In the genomic region with DNA sequence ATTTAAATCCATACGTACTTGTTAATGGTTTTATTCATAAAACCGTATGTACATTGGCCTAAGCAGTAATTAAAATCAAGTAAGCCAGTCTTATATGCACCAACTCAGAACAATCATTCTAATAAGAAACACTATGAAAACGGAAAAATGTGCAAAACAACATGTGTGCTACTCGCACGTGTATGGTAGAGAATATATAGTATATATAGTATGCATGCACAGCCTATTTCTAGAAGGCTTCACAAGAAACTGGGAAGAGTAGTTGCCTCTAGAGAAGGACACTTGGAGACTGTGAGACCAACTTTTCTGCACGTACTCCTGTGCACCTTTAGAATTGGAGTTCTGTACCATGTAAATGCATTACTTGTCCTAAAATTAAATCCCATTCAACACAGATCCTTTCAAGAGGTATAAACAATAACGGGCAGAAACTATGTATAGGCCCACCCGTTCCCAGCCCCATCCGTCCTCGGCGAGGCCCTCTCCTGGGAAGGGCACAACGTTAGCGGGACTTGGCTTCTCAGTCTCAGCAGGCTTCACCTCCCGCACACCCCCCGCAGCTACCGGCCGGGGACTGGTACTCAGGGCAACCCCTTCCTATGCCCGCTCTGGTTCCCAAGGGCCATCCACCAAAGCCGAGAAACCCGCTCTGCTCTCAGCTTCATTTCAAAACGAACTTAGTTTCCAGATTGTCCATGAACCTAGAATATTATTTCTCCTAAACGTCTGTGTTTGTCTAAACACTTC, we compare ENCODE assay signal across 1 cellular context.
TF ChIP-seq lines count a peak whose summit lies in the region.

No MANE protein-coding gene starts in this region.

TF ChIP-seq in GM23338, 12 proteins besides CTCF, POLR2A, EP300 and RAD21 (continued from another document):
- TF ChIP-seq, protein P1, sequence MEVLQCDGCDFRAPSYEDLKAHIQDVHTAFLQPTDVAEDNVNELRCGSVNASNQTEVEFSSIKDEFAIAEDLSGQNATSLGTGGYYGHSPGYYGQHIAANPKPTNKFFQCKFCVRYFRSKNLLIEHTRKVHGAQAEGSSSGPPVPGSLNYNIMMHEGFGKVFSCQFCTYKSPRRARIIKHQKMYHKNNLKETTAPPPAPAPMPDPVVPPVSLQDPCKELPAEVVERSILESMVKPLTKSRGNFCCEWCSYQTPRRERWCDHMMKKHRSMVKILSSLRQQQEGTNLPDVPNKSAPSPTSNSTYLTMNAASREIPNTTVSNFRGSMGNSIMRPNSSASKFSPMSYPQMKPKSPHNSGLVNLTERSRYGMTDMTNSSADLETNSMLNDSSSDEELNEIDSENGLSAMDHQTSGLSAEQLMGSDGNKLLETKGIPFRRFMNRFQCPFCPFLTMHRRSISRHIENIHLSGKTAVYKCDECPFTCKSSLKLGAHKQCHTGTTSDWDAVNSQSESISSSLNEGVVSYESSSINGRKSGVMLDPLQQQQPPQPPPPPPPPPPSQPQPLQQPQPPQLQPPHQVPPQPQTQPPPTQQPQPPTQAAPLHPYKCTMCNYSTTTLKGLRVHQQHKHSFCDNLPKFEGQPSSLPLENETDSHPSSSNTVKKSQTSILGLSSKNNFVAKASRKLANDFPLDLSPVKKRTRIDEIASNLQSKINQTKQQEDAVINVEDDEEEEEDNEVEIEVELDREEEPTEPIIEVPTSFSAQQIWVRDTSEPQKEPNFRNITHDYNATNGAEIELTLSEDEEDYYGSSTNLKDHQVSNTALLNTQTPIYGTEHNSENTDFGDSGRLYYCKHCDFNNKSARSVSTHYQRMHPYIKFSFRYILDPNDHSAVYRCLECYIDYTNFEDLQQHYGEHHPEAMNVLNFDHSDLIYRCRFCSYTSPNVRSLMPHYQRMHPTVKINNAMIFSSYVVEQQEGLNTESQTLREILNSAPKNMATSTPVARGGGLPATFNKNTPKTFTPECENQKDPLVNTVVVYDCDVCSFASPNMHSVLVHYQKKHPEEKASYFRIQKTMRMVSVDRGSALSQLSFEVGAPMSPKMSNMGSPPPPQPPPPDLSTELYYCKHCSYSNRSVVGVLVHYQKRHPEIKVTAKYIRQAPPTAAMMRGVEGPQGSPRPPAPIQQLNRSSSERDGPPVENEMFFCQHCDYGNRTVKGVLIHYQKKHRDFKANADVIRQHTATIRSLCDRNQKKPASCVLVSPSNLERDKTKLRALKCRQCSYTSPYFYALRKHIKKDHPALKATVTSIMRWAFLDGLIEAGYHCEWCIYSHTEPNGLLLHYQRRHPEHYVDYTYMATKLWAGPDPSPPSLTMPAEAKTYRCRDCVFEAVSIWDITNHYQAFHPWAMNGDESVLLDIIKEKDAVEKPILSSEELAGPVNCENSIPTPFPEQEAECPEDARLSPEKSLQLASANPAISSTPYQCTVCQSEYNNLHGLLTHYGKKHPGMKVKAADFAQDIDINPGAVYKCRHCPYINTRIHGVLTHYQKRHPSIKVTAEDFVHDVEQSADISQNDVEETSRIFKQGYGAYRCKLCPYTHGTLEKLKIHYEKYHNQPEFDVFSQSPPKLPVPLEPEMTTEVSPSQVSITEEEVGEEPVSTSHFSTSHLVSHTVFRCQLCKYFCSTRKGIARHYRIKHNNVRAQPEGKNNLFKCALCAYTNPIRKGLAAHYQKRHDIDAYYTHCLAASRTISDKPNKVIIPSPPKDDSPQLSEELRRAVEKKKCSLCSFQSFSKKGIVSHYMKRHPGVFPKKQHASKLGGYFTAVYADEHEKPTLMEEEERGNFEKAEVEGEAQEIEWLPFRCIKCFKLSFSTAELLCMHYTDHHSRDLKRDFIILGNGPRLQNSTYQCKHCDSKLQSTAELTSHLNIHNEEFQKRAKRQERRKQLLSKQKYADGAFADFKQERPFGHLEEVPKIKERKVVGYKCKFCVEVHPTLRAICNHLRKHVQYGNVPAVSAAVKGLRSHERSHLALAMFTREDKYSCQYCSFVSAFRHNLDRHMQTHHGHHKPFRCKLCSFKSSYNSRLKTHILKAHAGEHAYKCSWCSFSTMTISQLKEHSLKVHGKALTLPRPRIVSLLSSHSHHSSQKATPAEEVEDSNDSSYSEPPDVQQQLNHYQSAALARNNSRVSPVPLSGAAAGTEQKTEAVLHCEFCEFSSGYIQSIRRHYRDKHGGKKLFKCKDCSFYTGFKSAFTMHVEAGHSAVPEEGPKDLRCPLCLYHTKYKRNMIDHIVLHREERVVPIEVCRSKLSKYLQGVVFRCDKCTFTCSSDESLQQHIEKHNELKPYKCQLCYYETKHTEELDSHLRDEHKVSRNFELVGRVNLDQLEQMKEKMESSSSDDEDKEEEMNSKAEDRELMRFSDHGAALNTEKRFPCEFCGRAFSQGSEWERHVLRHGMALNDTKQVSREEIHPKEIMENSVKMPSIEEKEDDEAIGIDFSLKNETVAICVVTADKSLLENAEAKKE (CRISPR knock-in tag; IDR thresholded peaks at IDR 0.05) = no peak
- TF ChIP-seq CREB1 (CRISPR knock-in tag; IDR thresholded peaks at IDR 0.05; ENCODE audit: low read depth) = no peak
- TF ChIP-seq POLR2AphosphoS5 (IDR thresholded peaks at IDR 0.05; ENCODE audit: low read depth) = no peak
- TF ChIP-seq EZH2 (IDR thresholded peaks at IDR 0.05; ENCODE audit: low read depth, unreplicated experiment) = no peak
- no peak for TF ChIP-seq NANOG (IDR thresholded peaks at IDR 0.05; ENCODE audit: borderline replicate concordance)
- TF ChIP-seq, protein P2, sequence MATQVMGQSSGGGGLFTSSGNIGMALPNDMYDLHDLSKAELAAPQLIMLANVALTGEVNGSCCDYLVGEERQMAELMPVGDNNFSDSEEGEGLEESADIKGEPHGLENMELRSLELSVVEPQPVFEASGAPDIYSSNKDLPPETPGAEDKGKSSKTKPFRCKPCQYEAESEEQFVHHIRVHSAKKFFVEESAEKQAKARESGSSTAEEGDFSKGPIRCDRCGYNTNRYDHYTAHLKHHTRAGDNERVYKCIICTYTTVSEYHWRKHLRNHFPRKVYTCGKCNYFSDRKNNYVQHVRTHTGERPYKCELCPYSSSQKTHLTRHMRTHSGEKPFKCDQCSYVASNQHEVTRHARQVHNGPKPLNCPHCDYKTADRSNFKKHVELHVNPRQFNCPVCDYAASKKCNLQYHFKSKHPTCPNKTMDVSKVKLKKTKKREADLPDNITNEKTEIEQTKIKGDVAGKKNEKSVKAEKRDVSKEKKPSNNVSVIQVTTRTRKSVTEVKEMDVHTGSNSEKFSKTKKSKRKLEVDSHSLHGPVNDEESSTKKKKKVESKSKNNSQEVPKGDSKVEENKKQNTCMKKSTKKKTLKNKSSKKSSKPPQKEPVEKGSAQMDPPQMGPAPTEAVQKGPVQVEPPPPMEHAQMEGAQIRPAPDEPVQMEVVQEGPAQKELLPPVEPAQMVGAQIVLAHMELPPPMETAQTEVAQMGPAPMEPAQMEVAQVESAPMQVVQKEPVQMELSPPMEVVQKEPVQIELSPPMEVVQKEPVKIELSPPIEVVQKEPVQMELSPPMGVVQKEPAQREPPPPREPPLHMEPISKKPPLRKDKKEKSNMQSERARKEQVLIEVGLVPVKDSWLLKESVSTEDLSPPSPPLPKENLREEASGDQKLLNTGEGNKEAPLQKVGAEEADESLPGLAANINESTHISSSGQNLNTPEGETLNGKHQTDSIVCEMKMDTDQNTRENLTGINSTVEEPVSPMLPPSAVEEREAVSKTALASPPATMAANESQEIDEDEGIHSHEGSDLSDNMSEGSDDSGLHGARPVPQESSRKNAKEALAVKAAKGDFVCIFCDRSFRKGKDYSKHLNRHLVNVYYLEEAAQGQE (IDR thresholded peaks at IDR 0.05; ENCODE audit: unreplicated experiment) = no peak
- TF ChIP-seq ZNF331 (CRISPR knock-in tag; IDR thresholded peaks at IDR 0.05; ENCODE audit: low read depth) = no peak
